8 cellular contexts compared by ENCODE assay signal in the genomic region with DNA sequence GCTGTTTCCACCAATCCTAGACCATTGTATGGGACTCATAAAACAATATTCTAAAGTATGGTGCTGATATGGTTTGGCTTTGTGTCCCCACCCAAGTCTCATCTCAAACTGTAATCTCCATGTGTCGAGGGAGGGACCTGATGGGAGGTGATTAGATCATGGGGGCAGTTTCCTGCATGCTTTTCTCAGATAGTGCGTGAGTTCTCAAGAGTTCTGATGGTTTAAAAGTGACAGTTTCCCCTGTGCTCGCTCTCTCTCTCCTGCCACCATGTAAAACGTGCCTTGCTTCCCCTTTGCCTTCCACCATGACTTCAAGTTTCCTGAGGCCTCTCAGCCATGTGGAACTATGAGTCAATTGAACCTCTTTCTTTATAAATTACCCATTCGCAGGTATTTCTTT. TPM values are rescaled to one million over a fixed set of nuclear protein-coding genes. Genes with fewer than 3 reads are reported as not detected.
"Had no signal": no experiment of that assay in that cellular context is flagged by ENCODE, and none has a peak within 500 bp of the region (broad histone marks: within the 10 kb centered on the region; RNA-seq: fewer than 3 reads in every experiment).

No MANE protein-coding gene starts in this region.

- H3K4me3 Mint-ChIP-seq: HFFc6 had no signal

- FAIRE-seq: HepG2 had no signal

- H3K4me3 ChIP-seq: HAP-1 had no signal

- H3K9me3 Mint-ChIP-seq: HFFc6 had no signal

- H3K4me1 Mint-ChIP-seq: IgD-negative memory B cell had no signal

- ATAC-seq: HCT116, HepG2 had no signal

- DNase-seq: GOT3, H7, HFFc6 had no signal

- H3K36me3 ChIP-seq: HAP-1 had no signal

- H3K27ac Mint-ChIP-seq: HFFc6, IgD-negative memory B cell had no signal

- H3K27ac ChIP-seq: HL-60 had no signal

RNA-seq across cellular contexts. Expression of gene FEZ1, which starts 29.2 kb away (rescaled TPM):
- total RNA-seq: HepG2 had no signal
- polyA plus RNA-seq: HepG2 had no signal
